ENCODE assay signal across 18 cellular contexts in genomic region chr18:31720867-31721266, GRCh38. TPM values are rescaled to one million over a fixed set of nuclear protein-coding genes. Genes with fewer than 3 reads are reported as not detected.
DNase-seq lines count a peak whose midpoint lies in the region; TF ChIP-seq lines count a peak whose summit lies in the region.
"Had no signal": no experiment of that assay in that cellular context is flagged by ENCODE, and none has a peak within 500 bp of the region (broad histone marks: within the 10 kb centered on the region; RNA-seq: fewer than 3 reads in every experiment).

No MANE protein-coding gene starts in this region.

- H3K27me3 ChIP-seq in parathyroid adenoma (ENCODE audit: control insufficient read depth, insufficient read depth, low read length) = no peaks in the 10 kb centered on the region

- DNase-seq in HT1080 (ENCODE audit: low read depth) (peak; percentile 21), amniotic epithelial cell (ENCODE audit: low read depth) (peak; percentile 33), fibroblast of pulmonary artery (ENCODE audit: low read depth) (peak; percentile 35), OCI-M2 (lab: John Stamatoyannopoulos, UW; ENCODE audit: unreplicated experiment) (no peak), germinal center (ENCODE audit: low spot score) (no peak)
- no peak for DNase-seq in stimulated activated CD4-positive, alpha-beta T cell treated with anti-CD3 and anti-CD28 coated beads, Interleukin-4, amount 100 ng/mL, for 1 hour
- DNase-seq: CD4-positive, alpha-beta memory T cell; KG1; NCI-H1417 treated with DMSO at 0.1 percent for 48 hours; NCI-H187 treated with DMSO at 0.1 percent for 48 hours; NCI-H226; NCI-H524; NCI-H82; PC-3 had no signal

- no peaks in the 10 kb centered on the region for H3K36me3 ChIP-seq in parathyroid adenoma (ENCODE audit: control insufficient read depth, insufficient read depth, low read length)
- H3K36me3 ChIP-seq: BLaER1 had no signal

- no peak overlapping the region for H2AFZ ChIP-seq in parathyroid adenoma

- H3K4me3 ChIP-seq in fibroblast of pulmonary artery (replicated peaks; ENCODE audit: low read depth, low read length) (no peak overlapping the region), parathyroid adenoma (ENCODE audit: low read depth, low read length) (no peak overlapping the region)
- H3K4me3 ChIP-seq: A549, BLaER1 had no signal

- H3K79me2 ChIP-seq in parathyroid adenoma = peaks cover 3% of the 10 kb centered on the region

- no peak overlapping the region for H3K9ac ChIP-seq in parathyroid adenoma
- H3K9ac ChIP-seq: BLaER1 had no signal

- peaks cover 32% of the 10 kb centered on the region for H3K4me1 ChIP-seq in parathyroid adenoma
- H3K4me1 ChIP-seq: A549 had no signal

- peak overlapping the region; percentile 59 for H3K27ac ChIP-seq in parathyroid adenoma
- H3K27ac ChIP-seq: A549, BLaER1, RWPE1 had no signal

- no peak for TF ChIP-seq CTCF in fibroblast of pulmonary artery (IDR thresholded peaks at IDR 0.05; ENCODE audit: low read length, missing control alignments)
- TF ChIP-seq CTCF in parathyroid adenoma (IDR thresholded peaks at IDR 0.05) = no peak

- peaks cover 3% of the 10 kb centered on the region for H3K9me3 ChIP-seq in parathyroid adenoma (ENCODE audit: control insufficient read depth, low read length)

- H3K4me2 ChIP-seq in parathyroid adenoma (ENCODE audit: low read length) = no peak overlapping the region
- H3K4me2 ChIP-seq: A549, BLaER1 had no signal

RNA-seq across cellular contexts. Expression of gene B4GALT6, which starts 36.5 kb away (rescaled TPM):
- total RNA-seq in HT1080 (2014; rRNA removed; shearing (Covaris generic)) = 22.1 and 29.3 TPM in 2 replicates
- polyA plus RNA-seq in HT1080 (2015; cell fraction: cytosol; rRNA removed) = 26.7 and 37.5 TPM in 2 replicates
- 31.1 and 36.9 TPM in 2 replicates for polyA plus RNA-seq in HT1080 (2015; cell fraction: nucleus; rRNA removed)
- polyA plus RNA-seq: CD4-positive, alpha-beta memory T cell had no signal

RNA-seq across cellular contexts. Expression of gene SLC25A52, which starts 39.8 kb away (rescaled TPM):
- not detected in 2 replicates for total RNA-seq in HT1080 (2014; rRNA removed; shearing (Covaris generic))
- polyA plus RNA-seq in HT1080 (2015; cell fraction: cytosol; rRNA removed) = not detected in 2 replicates
- polyA plus RNA-seq in HT1080 (2015; cell fraction: nucleus; rRNA removed) = 0.17 TPM in 1 of 2 replicates, not detected in the other
- total RNA-seq: CD4-positive, alpha-beta memory T cell; PC-3 had no signal
- polyA plus RNA-seq: CD4-positive, alpha-beta memory T cell had no signal

Comparison
In these comparisons a context has a peak if more than half of its experiments do, and no peak if none do; other contexts are left out.
1. DNase-seq: peak in HT1080 (single experiment), amniotic epithelial cell (single experiment) and fibroblast of pulmonary artery (single experiment); none in OCI-M2 (single experiment), stimulated activated CD4-positive, alpha-beta T cell treated with anti-CD3 and anti-CD28 coated beads, Interleukin-4, amount 100 ng/mL, for 1 hour (single experiment) and germinal center (single experiment).